ENCODE assay signal across 9 cellular contexts in the genomic region with DNA sequence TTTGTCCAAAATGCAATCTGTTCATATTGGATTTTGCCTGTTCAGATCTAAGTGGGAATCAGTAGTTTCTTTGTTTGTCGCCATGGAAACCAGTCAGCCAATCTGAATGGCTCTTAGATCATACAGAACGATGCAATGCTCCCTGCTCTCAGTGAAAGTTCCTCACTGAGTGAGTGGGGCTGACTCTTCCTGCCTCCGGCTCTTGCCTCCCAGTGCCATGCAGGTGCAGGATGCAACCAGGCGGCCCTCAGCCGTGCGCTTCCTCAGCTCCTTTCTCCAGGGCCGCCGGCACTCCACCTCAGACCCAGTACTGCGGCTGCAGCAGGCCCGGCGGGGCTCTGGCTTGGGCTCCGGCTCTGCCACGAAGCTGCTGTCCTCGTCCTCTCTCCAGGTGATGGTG. TPM values are rescaled to one million over a fixed set of nuclear protein-coding genes. Genes with fewer than 3 reads are reported as not detected.
DNase-seq lines count a peak whose midpoint lies in the region; ATAC-seq and TF ChIP-seq lines count a peak whose summit lies in the region.
"Had no signal": no experiment of that assay in that cellular context is flagged by ENCODE, and none has a peak within 500 bp of the region (broad histone marks: within the 10 kb centered on the region; RNA-seq: fewer than 3 reads in every experiment).

Gene PTPDC1, plus strand, starts transcription at position 151 of the 400 bp plus-strand sequence. Its CDS starts 67 bp downstream, at position 218.

- H3K27me3 ChIP-seq in right cardiac atrium (ENCODE audit: control insufficient read depth, insufficient read depth) (no peaks in the 10 kb centered on the region), stomach (no peaks in the 10 kb centered on the region)
- H3K27me3 ChIP-seq: BLaER1 had no signal

- TF ChIP-seq EP300 in stomach (IDR thresholded peaks at IDR 0.05) = no peak

- ATAC-seq in right cardiac atrium (peak; percentile 58 to 65), GM21825 (IDR thresholded peaks at IDR 0.05; ENCODE audit: unreplicated experiment) (no peak)

- H3K27ac ChIP-seq in right cardiac atrium (ENCODE audit: low read length) (no peak within 1 kb of the TSS), stomach (peak within 1 kb of the TSS in 3 of 5 donors; percentile 20 to 48 (median 25))
- H3K27ac ChIP-seq: BLaER1 had no signal

- intact Hi-C loops in right cardiac atrium (cut with DNase I) (no loop called here), stomach (cut with DNase I; ENCODE audit: low total_unique reads) (no loop called here)

- H3K4me3 ChIP-seq in right cardiac atrium (ENCODE audit: low read length) = peak within 1 kb of the TSS; percentile 35
- H3K4me3 ChIP-seq in stomach = no peak within 1 kb of the TSS
- H3K4me3 ChIP-seq: BLaER1 had no signal

- H3K36me3 ChIP-seq in stomach = peaks cover 0 to 7% (median 3%) of the 10 kb centered on the region in 4 donors

- no peaks in the 10 kb centered on the region for H3K9me3 ChIP-seq in right cardiac atrium (ENCODE audit: control insufficient read depth, low read length)
- H3K9me3 ChIP-seq in stomach = no peaks in the 10 kb centered on the region
- H3K9me3 ChIP-seq: BLaER1 had no signal

- H3K4me1 ChIP-seq in right cardiac atrium (ENCODE audit: control insufficient read depth, insufficient read depth, low read length) (peaks cover 4% of the 10 kb centered on the region), stomach (peaks cover 14 to 37% (median 25%) of the 10 kb centered on the region in 4 donors)
- H3K4me1 ChIP-seq: BLaER1 had no signal

- no peak for TF ChIP-seq CTCF in stomach (IDR thresholded peaks at IDR 0.05)

- WGBS in right cardiac atrium = 73% methylated on average over 14 of the region's 14 CpGs
- 85 to 94% (median 91%) methylated on average over 12 to 14 of the region's 14 CpGs for WGBS in stomach, 5 donors

- TF ChIP-seq POLR2A in stomach (IDR thresholded peaks at IDR 0.05) = no peak

- DNase-seq in DMS79 treated with DMSO at 0.1 percent for 48 hours (lab: John Stamatoyannopoulos, UW) (peak; percentile 2), DMS79 (lab: John Stamatoyannopoulos, UW) (no peak), amniotic epithelial cell (ENCODE audit: low read depth) (peak; percentile 73), right cardiac atrium (no peak), stomach (no peak), NCI-H446 (lab: John Stamatoyannopoulos, UW) (no peak)
- no peak for DNase-seq in activated effector memory CD4-positive, alpha-beta T cell treated with Interleukin-2 at 50 U/mL for 16 hours

RNA-seq across cellular contexts. Expression of gene PTPDC1, which starts in this region (rescaled TPM):
- total RNA-seq in right cardiac atrium (10 to 100 TPM in 3 of 4 donors, 1 to 10 TPM in 1; 8.4 to 13.8 (median 11.4) TPM), stomach (10 to 100 TPM in 3 of 5 donors, 1 to 10 TPM in 2; 7.2 to 45.0 (median 13.6) TPM)
- polyA plus RNA-seq in right cardiac atrium (6.1 TPM), stomach (1 to 10 TPM; 2.8 to 5.8 (median 2.9) TPM)

Comparison
In these comparisons a context has a peak if more than half of its experiments do, and no peak if none do; other contexts are left out.
1. DNase-seq: peak in DMS79 treated with DMSO at 0.1 percent for 48 hours (single experiment) and amniotic epithelial cell (single experiment); none in DMS79 (single experiment), right cardiac atrium (0 of 3), stomach (single experiment), NCI-H446 (0 of 2) and activated effector memory CD4-positive, alpha-beta T cell treated with Interleukin-2 at 50 U/mL for 16 hours (single experiment).